25 cellular contexts compared by ENCODE assay signal in genomic region chr2:26453421-26454329, GRCh38. TPM values are rescaled to one million over a fixed set of nuclear protein-coding genes. Genes with fewer than 3 reads are reported as not detected.
DNase-seq lines count a peak whose midpoint lies in the region; ATAC-seq, FAIRE-seq and TF ChIP-seq lines count a peak whose summit lies in the region.
"Had no signal": no experiment of that assay in that cellular context is flagged by ENCODE, and none has a peak within 500 bp of the region (broad histone marks: within the 10 kb centered on the region; RNA-seq: fewer than 3 reads in every experiment).

No MANE protein-coding gene starts in this region.

- no peak for FAIRE-seq in HepG2 (lab: Jason Lieb, UNC)
- FAIRE-seq: A204.1, D721Med, GM19239, H54, RCC 7860 had no signal

- no peak overlapping the region for H2BK12ac ChIP-seq in neuronal stem cell (ENCODE audit: low read length)

- no peaks in the 10 kb centered on the region for H3K79me1 ChIP-seq in neuronal stem cell (ENCODE audit: low read depth, low read length)

- no peaks in the 10 kb centered on the region for H4K20me1 ChIP-seq in HepG2 (ENCODE audit: insufficient read depth, low read length)

- H3K4me1 ChIP-seq in right lobe of liver (peaks cover 0 to 9% (median 0%) of the 10 kb centered on the region in 4 donors), HepG2 (ENCODE audit: insufficient read depth, low read length) (peaks cover 39% of the 10 kb centered on the region), neuronal stem cell (ENCODE audit: control insufficient read depth in 2 of 2, insufficient read depth in 1 of 2, low read depth in 1 of 2, low read length in 2 of 2) (peaks cover 15 to 29% of the 10 kb centered on the region in 2 donors)

- H3K4me1 Mint-ChIP-seq in endothelial cell (ENCODE audit: unreplicated experiment): peaks cover 34% of the 10 kb centered on the region
- H3K4me1 Mint-ChIP-seq in stimulated activated memory B cell treated with anti-CD40 and anti-IgM and Interleukin-4, amounts not matched to agents 10 μg/mL and 1 μg/mL and 100 μg/mL, for 72 hours: no peaks in the 10 kb centered on the region
- H3K4me1 Mint-ChIP-seq: CD8-positive, alpha-beta memory T cell had no signal

- no peak overlapping the region for H3K4ac ChIP-seq in neuronal stem cell (ENCODE audit: low read length)

- peak overlapping the region; percentile 44 for H3K4me3 Mint-ChIP-seq in endothelial cell (ENCODE audit: unreplicated experiment)
- H3K4me3 Mint-ChIP-seq in stimulated activated memory B cell treated with anti-CD40 and anti-IgM and Interleukin-4, amounts not matched to agents 10 μg/mL and 1 μg/mL and 100 μg/mL, for 72 hours: no peak overlapping the region
- H3K4me3 Mint-ChIP-seq: CD8-positive, alpha-beta memory T cell had no signal

- H3K27me3 ChIP-seq in right lobe of liver: no peaks in the 10 kb centered on the region
- peaks cover 0 to 15% of the 10 kb centered on the region in 2 experiments; a peak in 1 of 5 replicates for H3K27me3 ChIP-seq in HepG2 (ENCODE audit: control insufficient read depth in 1 of 2, insufficient read depth in 2 of 2, low read length in 2 of 2)
- H3K27me3 ChIP-seq in neuronal stem cell (ENCODE audit: control insufficient read depth in 3 of 3, insufficient read depth in 3 of 3, low read depth in 1 of 3, low read length in 3 of 3): no peaks in the 10 kb centered on the region

- peaks cover 5% of the 10 kb centered on the region for H3K36me3 Mint-ChIP-seq in endothelial cell (ENCODE audit: low read depth, unreplicated experiment)
- H3K36me3 Mint-ChIP-seq in stimulated activated memory B cell treated with anti-CD40 and anti-IgM and Interleukin-4, amounts not matched to agents 10 μg/mL and 1 μg/mL and 100 μg/mL, for 72 hours: no peaks in the 10 kb centered on the region
- H3K36me3 Mint-ChIP-seq: CD8-positive, alpha-beta memory T cell had no signal

- TF ChIP-seq CTCF in right lobe of liver (IDR thresholded peaks at IDR 0.05) (no peak), HepG2 (CRISPR knock-in tag; IDR thresholded peaks at IDR 0.05) (no peak), endothelial cell (IDR thresholded peaks at IDR 0.05; ENCODE audit: unreplicated experiment) (no peak), RWPE1 (conservative IDR thresholded peaks at IDR 0.05; ENCODE audit: low read depth) (no peak)

- H4K91ac ChIP-seq in neuronal stem cell (ENCODE audit: low read depth, low read length, poor library complexity): peak overlapping the region; percentile 22

- H2BK120ac ChIP-seq in neuronal stem cell (ENCODE audit: low read depth, low read length): no peak overlapping the region

- H3K27ac Mint-ChIP-seq in endothelial cell (ENCODE audit: unreplicated experiment): peak overlapping the region; percentile 48
- H3K27ac Mint-ChIP-seq in stimulated activated memory B cell treated with anti-CD40 and anti-IgM and Interleukin-4, amounts not matched to agents 10 μg/mL and 1 μg/mL and 100 μg/mL, for 72 hours: no peak overlapping the region
- H3K27ac Mint-ChIP-seq: CD8-positive, alpha-beta memory T cell had no signal

- H3K14ac ChIP-seq in neuronal stem cell (ENCODE audit: low read length): no peak overlapping the region

- TF ChIP-seq EP300 in HepG2 (IDR thresholded peaks at IDR 0.05; ENCODE audit: low read depth in 2 of 2, low read length in 2 of 2) (no peak), HepG2 (CRISPR knock-in tag; IDR thresholded peaks at IDR 0.05; ENCODE audit: borderline replicate concordance) (no peak)

- H3K36me3 ChIP-seq in right lobe of liver: no peaks in the 10 kb centered on the region
- H3K36me3 ChIP-seq in HepG2 (replicated peaks in 1 of 2; ENCODE audit: control insufficient read depth in 1 of 2, insufficient read depth in 2 of 2, low read length in 2 of 2): no peaks in the 10 kb centered on the region
- no peaks in the 10 kb centered on the region for H3K36me3 ChIP-seq in neuronal stem cell (replicated peaks in 1 of 2; ENCODE audit: control insufficient read depth in 2 of 2, insufficient read depth in 2 of 2, low read length in 2 of 2)

- H3K4me3 ChIP-seq in right lobe of liver: no peak overlapping the region
- H3K4me3 ChIP-seq in HepG2 (replicated peaks in 1 of 3; ENCODE audit: insufficient read depth in 1 of 3, low read depth in 2 of 3, low read length in 3 of 3): no peak overlapping the region
- no peak overlapping the region for H3K4me3 ChIP-seq in neuronal stem cell (ENCODE audit: low read length in 2 of 2)

- no peak overlapping the region for H3K9ac ChIP-seq in HepG2 (ENCODE audit: insufficient read depth, low read depth, low read length)
- H3K9ac ChIP-seq in neuronal stem cell (ENCODE audit: low read depth, low read length, poor library complexity): no peak overlapping the region

- peak overlapping the region; percentile 13 for H2AK5ac ChIP-seq in neuronal stem cell (ENCODE audit: low read depth, low read length)

- intact Hi-C loops in right lobe of liver (cut with DNase I): no loop called here
- intact Hi-C loops in HepG2 (cut with micrococcal nuclease; ENCODE audit: unreplicated experiment): no loop called here

- H3K9me3 Mint-ChIP-seq in endothelial cell (ENCODE audit: unreplicated experiment): peaks cover 6% of the 10 kb centered on the region
- peaks cover 3% of the 10 kb centered on the region for H3K9me3 Mint-ChIP-seq in stimulated activated memory B cell treated with anti-CD40 and anti-IgM and Interleukin-4, amounts not matched to agents 10 μg/mL and 1 μg/mL and 100 μg/mL, for 72 hours
- H3K9me3 Mint-ChIP-seq: CD8-positive, alpha-beta memory T cell had no signal

- CTCF ChIA-PET in HepG2 (lab: Yijun Ruan, JAX; ENCODE audit: low intra/inter-chr PET ratio, low total read pairs) (no interaction called here), RWPE1 (lab: Yijun Ruan, JAX) (no interaction called here)

- H2AFZ ChIP-seq in HepG2 (ENCODE audit: low read length) (no peak overlapping the region), neuronal stem cell (ENCODE audit: low read length) (peak overlapping the region; percentile 26)

- H3K27me3 Mint-ChIP-seq in endothelial cell (ENCODE audit: unreplicated experiment): peaks cover 14% of the 10 kb centered on the region
- H3K27me3 Mint-ChIP-seq in stimulated activated memory B cell treated with anti-CD40 and anti-IgM and Interleukin-4, amounts not matched to agents 10 μg/mL and 1 μg/mL and 100 μg/mL, for 72 hours: peaks cover 37% of the 10 kb centered on the region

- no peak overlapping the region for H3K23ac ChIP-seq in neuronal stem cell (ENCODE audit: low read depth, low read length, poor library complexity)

- ATAC-seq in right lobe of liver: no peak
- ATAC-seq in HepG2: no peak
- no peak for ATAC-seq in stimulated activated memory B cell treated with anti-CD40 and anti-IgM and Interleukin-4, amounts not matched to agents 10 μg/mL and 1 μg/mL and 100 μg/mL, for 72 hours

- POLR2A ChIA-PET in HepG2 (lab: Yijun Ruan, JAX): no interaction called here
- POLR2A ChIA-PET in RWPE1 (lab: Yijun Ruan, JAX; ENCODE audit: low non-redundant PET): no interaction called here

- DNase-seq in right lobe of liver (peak in 2 of 3 donors; percentile 34 to 37), HepG2 (ENCODE audit: low spot score) (no peak), endothelial cell (ENCODE audit: low spot score) (no peak), neuronal stem cell (ENCODE audit: low spot score) (no peak), RWPE1 (ENCODE audit: low spot score) (no peak), SKM-1 (lab: John Stamatoyannopoulos, UW; ENCODE audit: unreplicated experiment) (no peak)
- DNase-seq: CD8-positive, alpha-beta memory T cell; DMS53; GDM1; Kasumi-1; NCI-H1694; NCI-H2081 treated with DMSO at 0.1 percent for 48 hours; NCI-H446; NCI-H526; OCI-M1 had no signal

- no peak overlapping the region for H4K8ac ChIP-seq in neuronal stem cell (ENCODE audit: low read depth, low read length)

- no peak overlapping the region for H3K27ac ChIP-seq in right lobe of liver
- no peak overlapping the region for H3K27ac ChIP-seq in HepG2 (ENCODE audit: extremely low read length, insufficient read depth, low read length)
- no peak overlapping the region for H3K27ac ChIP-seq in neuronal stem cell (replicated peaks; ENCODE audit: low read length)
- no peak overlapping the region for H3K27ac ChIP-seq in RWPE1
- H3K27ac ChIP-seq: C4-2B had no signal

- no peak for TF ChIP-seq RAD21 in HepG2 (CRISPR knock-in tag; IDR thresholded peaks at IDR 0.05)

- H3K79me2 ChIP-seq in HepG2 (ENCODE audit: insufficient read depth, low read length): no peaks in the 10 kb centered on the region

- in situ Hi-C loops in HepG2 (cut with HindIII; ENCODE audit: extremely low pct_ligation_motif_present, low pct_unique_long_range_greater_than_20kb): no loop called here

- peak overlapping the region; percentile 20 for H2BK15ac ChIP-seq in neuronal stem cell (ENCODE audit: low read length)

- no peaks in the 10 kb centered on the region for H3K9me3 ChIP-seq in right lobe of liver
- no peaks in the 10 kb centered on the region for H3K9me3 ChIP-seq in HepG2 (ENCODE audit: low read length)
- H3K9me3 ChIP-seq in neuronal stem cell (replicated peaks in 1 of 2; ENCODE audit: control insufficient read depth in 2 of 2, insufficient read depth in 1 of 2, low read depth in 1 of 2, low read length in 2 of 2): no peaks in the 10 kb centered on the region

- H3K4me2 ChIP-seq in HepG2 (ENCODE audit: low read depth, low read length) (no peak overlapping the region), neuronal stem cell (ENCODE audit: insufficient read depth, low read length, poor library complexity, severe bottlenecking) (no peak overlapping the region)

- no peak overlapping the region for H2BK5ac ChIP-seq in neuronal stem cell (ENCODE audit: low read length)

- H3K18ac ChIP-seq in neuronal stem cell (ENCODE audit: low read length): peak overlapping the region; percentile 41

- 77% methylated on average over 6 of the region's 11 CpGs for WGBS in right lobe of liver (ENCODE audit: insufficient coverage, low coverage, low lambda C conversion rate, missing lambda C conversion rate)
- 76% methylated on average over 11 of the region's 11 CpGs for WGBS in HepG2 (ENCODE audit: low lambda C conversion rate)
- WGBS in neuronal stem cell (ENCODE audit: extremely low coverage in 2 of 2, insufficient read length in 2 of 2, insufficient replicate concordance in 1 of 2), 2 donors: no CpG with 5 or more reads among the region's 11 CpGs

- TF ChIP-seq POLR2A in right lobe of liver (IDR thresholded peaks at IDR 0.05) (no peak), HepG2 (IDR thresholded peaks at IDR 0.05; ENCODE audit: insufficient read depth in 1 of 2, low read depth in 2 of 2, low read length in 2 of 2) (no peak)

- no TSS peak for BruUV-seq in HepG2 (replicated peaks; lab: Mats Ljungman, UMichigan)

RNA-seq across cellular contexts. Expression of gene OTOF, which starts 24.2 kb away (rescaled TPM):
- total RNA-seq in right lobe of liver: under 1 TPM in 2 of 6 experiments, not detected in 4; 0.06 to 0.12 TPM
- total RNA-seq in HepG2 (2016; rRNA removed; fragmentation: Illumina TruSeq; extraction: Trizol): 0.04 TPM in 1 of 2 replicates, not detected in the other
- total RNA-seq in HepG2 (2016; cell fraction: cytosol; rRNA removed; fragmentation: Illumina TruSeq; extraction: Trizol; ENCODE audit: low read depth): 0.09 TPM in 1 of 2 replicates, not detected in the other
- total RNA-seq in HepG2 (2016; cell fraction: insoluble cytoplasmic fraction; rRNA removed; fragmentation: Illumina TruSeq; extraction: Trizol): 0.04 TPM in 1 of 2 replicates, not detected in the other
- total RNA-seq in HepG2 (2016; cell fraction: membrane; rRNA removed; fragmentation: Illumina TruSeq; extraction: Trizol): 0.03 TPM in 1 of 2 replicates, not detected in the other
- total RNA-seq in HepG2 (2016; cell fraction: nucleus; rRNA removed; fragmentation: Illumina TruSeq; extraction: Trizol): 0.06 TPM in 1 of 2 replicates, not detected in the other
- polyA plus RNA-seq in HepG2 (2011; rRNA removed): not detected in 2 replicates
- polyA plus RNA-seq in HepG2 (2011; cell fraction: cytosol; rRNA removed): 0.01 TPM in 2 replicates
- polyA plus RNA-seq in HepG2 (2011; cell fraction: nucleus; rRNA removed): 0.12 and 0.26 TPM in 2 replicates
- 0.05 TPM in 1 of 2 replicates, not detected in the other for polyA plus RNA-seq in HepG2 (2012)
- not detected in 2 replicates for polyA plus RNA-seq in HepG2 (2016; cell fraction: cytosol; fragmentation: Illumina TruSeq; extraction: Trizol; ENCODE audit: low read depth)
- polyA plus RNA-seq in HepG2 (2016; cell fraction: insoluble cytoplasmic fraction; fragmentation: Illumina TruSeq; extraction: Trizol; ENCODE audit: low read depth): 0.04 TPM in 1 of 2 replicates, not detected in the other
- not detected in 2 replicates for polyA plus RNA-seq in HepG2 (2016; cell fraction: membrane; fragmentation: Illumina TruSeq; extraction: Trizol; ENCODE audit: low read depth)
- polyA plus RNA-seq in HepG2 (2016; cell fraction: nucleus; fragmentation: Illumina TruSeq; extraction: Trizol; ENCODE audit: insufficient read depth, low read depth): 0.33 TPM in 1 of 2 replicates, not detected in the other
- 0.02 TPM in 1 of 2 replicates, not detected in the other for polyA minus RNA-seq in HepG2 (2011; rRNA and poly(A)+ RNA removed; ENCODE audit: low replicate concordance)
- polyA minus RNA-seq in HepG2 (2011; cell fraction: cytosol; rRNA and poly(A)+ RNA removed): not detected in 2 replicates
- not detected in 2 replicates for polyA minus RNA-seq in HepG2 (2011; cell fraction: nucleus; rRNA and poly(A)+ RNA removed)
- total RNA-seq in endothelial cell (ENCODE audit: unreplicated experiment): 0.13 TPM
- polyA plus RNA-seq in neuronal stem cell (2013, experiment 1 of 2): 0.54 TPM
- polyA plus RNA-seq in neuronal stem cell (2013, experiment 2 of 2): 0.60 TPM
- total RNA-seq: MCF 10A, Right ventricle myocardium superior, SK-MEL-5 had no signal

RNA-seq across cellular contexts. Expression of gene DRC1, which starts 52.0 kb away (rescaled TPM):
- total RNA-seq in right lobe of liver (under 1 TPM in 2 of 6 experiments, not detected in 4; 0.31 TPM), HepG2 (2016; rRNA removed; fragmentation: Illumina TruSeq; extraction: Trizol) (0.07 and 0.08 TPM in 2 replicates), endothelial cell (ENCODE audit: unreplicated experiment) (0.36 TPM)
- 0.18 and 0.30 TPM in 2 replicates for total RNA-seq in HepG2 (2016; cell fraction: cytosol; rRNA removed; fragmentation: Illumina TruSeq; extraction: Trizol; ENCODE audit: low read depth)
- not detected in 2 replicates for total RNA-seq in HepG2 (2016; cell fraction: insoluble cytoplasmic fraction; rRNA removed; fragmentation: Illumina TruSeq; extraction: Trizol)
- 0.07 and 0.09 TPM in 2 replicates for total RNA-seq in HepG2 (2016; cell fraction: membrane; rRNA removed; fragmentation: Illumina TruSeq; extraction: Trizol)
- total RNA-seq in HepG2 (2016; cell fraction: nucleus; rRNA removed; fragmentation: Illumina TruSeq; extraction: Trizol): not detected in 2 replicates
- polyA plus RNA-seq in HepG2 (2011; rRNA removed): not detected in 2 replicates
- polyA plus RNA-seq in HepG2 (2011; cell fraction: cytosol; rRNA removed): not detected in 2 replicates
- polyA plus RNA-seq in HepG2 (2011; cell fraction: nucleus; rRNA removed): not detected in 2 replicates
- polyA plus RNA-seq in HepG2 (2012): not detected in 2 replicates
- 0.11 and 0.16 TPM in 2 replicates for polyA plus RNA-seq in HepG2 (2016; cell fraction: cytosol; fragmentation: Illumina TruSeq; extraction: Trizol; ENCODE audit: low read depth)
- not detected in 2 replicates for polyA plus RNA-seq in HepG2 (2016; cell fraction: insoluble cytoplasmic fraction; fragmentation: Illumina TruSeq; extraction: Trizol; ENCODE audit: low read depth)
- 0.08 TPM in 1 of 2 replicates, not detected in the other for polyA plus RNA-seq in HepG2 (2016; cell fraction: membrane; fragmentation: Illumina TruSeq; extraction: Trizol; ENCODE audit: low read depth)
- polyA plus RNA-seq in HepG2 (2016; cell fraction: nucleus; fragmentation: Illumina TruSeq; extraction: Trizol; ENCODE audit: insufficient read depth, low read depth): not detected in 2 replicates
- polyA minus RNA-seq in HepG2 (2011; rRNA and poly(A)+ RNA removed; ENCODE audit: low replicate concordance): 0.22 TPM in 1 of 2 replicates, not detected in the other
- polyA minus RNA-seq in HepG2 (2011; cell fraction: cytosol; rRNA and poly(A)+ RNA removed): not detected in 2 replicates
- polyA minus RNA-seq in HepG2 (2011; cell fraction: nucleus; rRNA and poly(A)+ RNA removed): not detected in 2 replicates
- 1.1 TPM for polyA plus RNA-seq in neuronal stem cell (2013, experiment 1 of 2)
- polyA plus RNA-seq in neuronal stem cell (2013, experiment 2 of 2): 0.94 TPM
- total RNA-seq: CD8-positive, alpha-beta memory T cell; MCF 10A; Right ventricle myocardium superior; SK-MEL-5 had no signal
- polyA plus RNA-seq: CD8-positive, alpha-beta memory T cell had no signal

Comparison
In these comparisons a context has a peak if more than half of its experiments do, and no peak if none do; other contexts are left out.
1. DNase-seq: peak in right lobe of liver (2 of 3); none in HepG2 (single experiment), endothelial cell (single experiment), neuronal stem cell (single experiment), RWPE1 (single experiment) and SKM-1 (single experiment).